8 cellular contexts compared by ENCODE assay signal in genomic region chr2:160491922-160492371, GRCh38. TPM values are rescaled to one million over a fixed set of nuclear protein-coding genes. Genes with fewer than 3 reads are reported as not detected.
DNase-seq lines count a peak whose midpoint lies in the region; ATAC-seq, FAIRE-seq and TF ChIP-seq lines count a peak whose summit lies in the region.

No MANE protein-coding gene starts in this region.

- in situ Hi-C loops in K562 (cut with MboI), result no loop called here

- no peaks in the 10 kb centered on the region for H3K79me2 ChIP-seq in K562 (ENCODE audit: control insufficient read depth, insufficient read depth, low read length)

- TF ChIP-seq CTCF in A549 (IDR thresholded peaks at IDR 0.05), result no peak
- no peak for TF ChIP-seq CTCF in K562 (IDR thresholded peaks at IDR 0.05 in 2 of 3, conservative IDR thresholded peaks at IDR 0.05 in 1 of 3; ENCODE audit: insufficient read depth in 2 of 3, low read depth in 1 of 3, low read length in 3 of 3)
- TF ChIP-seq CTCF in left lung (IDR thresholded peaks at IDR 0.05), result no peak
- TF ChIP-seq CTCF in thyroid gland (IDR thresholded peaks at IDR 0.05), result no peak

- H4K20me1 ChIP-seq in K562 (replicated peaks; ENCODE audit: control insufficient read depth, insufficient read depth, low read length), result no peaks in the 10 kb centered on the region

- TF ChIP-seq EP300 in A549 (IDR thresholded peaks at IDR 0.05) (0 out of 5 replicates have a peak, but pooled peaks of 1 of the 2 experiments have one; percentile 19), K562 (IDR thresholded peaks at IDR 0.05; ENCODE audit: low read length) (no peak)

- POLR2A ChIA-PET in A549 (lab: Yijun Ruan, JAX) (no interaction called here), K562 (lab: Yijun Ruan, JAX) (interaction anchor here (0.8 kb wide), 1 partner anchor 494 kb away, joined by 3 read pairs; no protein-coding TSS in a partner anchor)

- intact Hi-C loops in K562 (cut with micrococcal nuclease) (no loop called here), left lung (cut with DNase I) (no loop called here), thyroid gland (cut with DNase I) (no loop called here)

- no peaks in the 10 kb centered on the region for H3K36me3 ChIP-seq in K562 (ENCODE audit: control insufficient read depth, insufficient read depth, low read length)
- no peaks in the 10 kb centered on the region for H3K36me3 ChIP-seq in left lung
- H3K36me3 ChIP-seq in thyroid gland, result no peaks in the 10 kb centered on the region

- H3K27me3 ChIP-seq in K562 (ENCODE audit: control insufficient read depth in 2 of 2, insufficient read depth in 2 of 2, low read length in 2 of 2) (peaks cover 6 to 12% of the 10 kb centered on the region in 2 experiments; a peak in 3 of 5 replicates), left lung (peaks cover 0 to 33% of the 10 kb centered on the region in 2 donors), thyroid gland (no peaks in the 10 kb centered on the region)

- H3K4me3 ChIP-seq in A549 (peak overlapping the region; percentile 91), K562 (no peak overlapping the region), left lung (peak overlapping the region; percentile 66 to 82), thyroid gland (replicated peaks in 1 of 3) (peak overlapping the region in 2 of 3 donors; percentile 80 to 88)

- no peaks in the 10 kb centered on the region for H3K9me1 ChIP-seq in K562 (ENCODE audit: control insufficient read depth, insufficient read depth, low read length)

- TF ChIP-seq POLR2A in A549 (IDR thresholded peaks at IDR 0.05; ENCODE audit: low read length) (no peak), K562 (conservative IDR thresholded peaks at IDR 0.05) (no peak), thyroid gland (IDR thresholded peaks at IDR 0.05) (no peak)

- WGBS in A549 (ENCODE audit: missing lambda C conversion rate), result 3% methylated on average over 10 of the region's 10 CpGs
- 4% methylated on average over 10 of the region's 10 CpGs for WGBS in K562 (ENCODE audit: insufficient coverage, low coverage, missing lambda C conversion rate)
- 20 to 32% methylated on average over 10 of the region's 10 CpGs for WGBS in thyroid gland, 2 donors

- no peak overlapping the region for H3K9ac ChIP-seq in K562 (ENCODE audit: insufficient read depth in 1 of 2, low read depth in 2 of 2, low read length in 2 of 2)

- H3K9me3 ChIP-seq in A549 (no peaks in the 10 kb centered on the region), K562 (replicated peaks; ENCODE audit: control insufficient read depth, insufficient read depth, low read depth, low read length) (no peaks in the 10 kb centered on the region), left lung (no peaks in the 10 kb centered on the region), thyroid gland (no peaks in the 10 kb centered on the region)

- FAIRE-seq in A549 (lab: Jason Lieb, UNC) (no peak), K562 (lab: Jason Lieb, UNC) (no peak)

- H3K27ac ChIP-seq in A549 (peak overlapping the region; percentile 95 to 99), K562 (ENCODE audit: extremely low read depth, low read depth, low read length) (no peak overlapping the region), left lung (peak overlapping the region; percentile 91 to 96), thyroid gland (peak overlapping the region; percentile 89 to 95 (median 95))

- DNase-seq in A549 (ENCODE audit: low read depth in 1 of 2, low spot score in 1 of 2), result peak in 1 of 2 experiments; percentile 60
- DNase-seq in HT-29 (ENCODE audit: low spot score), result peak; percentile 48
- no peak for DNase-seq in K562 (ENCODE audit: extremely low read depth in 1 of 4, low spot score in 3 of 4)
- no peak for DNase-seq in left lung
- no peak for DNase-seq in thyroid gland
- no peak for DNase-seq in DMS79 (lab: John Stamatoyannopoulos, UW)
- DNase-seq in NOMO-1 treated with DMSO at 0.1 percent for 48 hours (lab: John Stamatoyannopoulos, UW; ENCODE audit: unreplicated experiment), result no peak
- no peak for DNase-seq in HuH-7 (ENCODE audit: low spot score)

- H3K4me2 ChIP-seq in A549, result peak overlapping the region; percentile 86
- no peak overlapping the region for H3K4me2 ChIP-seq in K562 (ENCODE audit: insufficient read depth, low read length)

- H3K4me1 ChIP-seq in A549 (peaks cover 43% of the 10 kb centered on the region), K562 (replicated peaks in 1 of 2; ENCODE audit: control insufficient read depth in 2 of 2, insufficient read depth in 2 of 2, low read length in 2 of 2) (peaks cover 0 to 13% of the 10 kb centered on the region in 2 experiments; a peak in 2 of 5 replicates), left lung (peaks cover 5 to 40% of the 10 kb centered on the region in 2 donors), thyroid gland (peaks cover 4 to 13% of the 10 kb centered on the region in 2 donors)

- no TSS peak for BruUV-seq in K562 (replicated peaks; lab: Mats Ljungman, UMichigan)

- TF ChIP-seq RAD21 in A549 (conservative IDR thresholded peaks at IDR 0.05 in 1 of 2, IDR thresholded peaks at IDR 0.05 in 1 of 2) (no peak), K562 (CRISPR knock-in tag; conservative IDR thresholded peaks at IDR 0.05 in 1 of 2, IDR thresholded peaks at IDR 0.05 in 1 of 2) (no peak)

- no peak overlapping the region for H2AFZ ChIP-seq in K562 (ENCODE audit: low read depth, low read length)

- CTCF ChIA-PET in A549 (lab: Yijun Ruan, JAX) (interaction anchor here (1.6 kb wide), 1 partner anchor 478 kb away, joined by 5 read pairs; no protein-coding TSS in a partner anchor), K562 (lab: Yijun Ruan, JAX; ENCODE audit: low intra/inter-chr PET ratio) (interaction anchor here (0.6 kb wide), 1 partner anchor 769 kb away, joined by 4 read pairs; no protein-coding TSS in a partner anchor)

- ATAC-seq in A549 (peak; percentile 15 to 21; a peak in 3 of 6 replicates), K562 (no peak), left lung (peak; percentile 3)

TF ChIP-seq in A549, 52 proteins besides CTCF, POLR2A, EP300 and RAD21 (continues in another document):
- TF ChIP-seq FOSL2 (IDR thresholded peaks at IDR 0.05) (no peak), FOSL2 (CRISPR knock-in tag; IDR thresholded peaks at IDR 0.05) (no peak), ESRRA (IDR thresholded peaks at IDR 0.05; ENCODE audit: borderline replicate concordance, low read length) (no peak), MAFK (IDR thresholded peaks at IDR 0.05; ENCODE audit: partially characterized antibody) (peak; percentile 60), CBX8 (IDR thresholded peaks at IDR 0.05) (no peak), CHD2 (IDR thresholded peaks at IDR 0.05; ENCODE audit: low read length, partially characterized antibody) (no peak), CEBPB (IDR thresholded peaks at IDR 0.05) (peak; percentile 49 to 66; a peak in 3 of 4 replicates)

TF ChIP-seq in K562, 482 proteins besides CTCF, POLR2A, EP300 and RAD21 (continues in another document):
- TF ChIP-seq MTA1 (IDR thresholded peaks at IDR 0.05; ENCODE audit: borderline replicate concordance) (no peak), CTCFL (IDR thresholded peaks at IDR 0.05; ENCODE audit: borderline replicate concordance, insufficient read depth, low read depth, low read length, poor library complexity, severe bottlenecking) (no peak), ZC3H4 (CRISPR knock-in tag; IDR thresholded peaks at IDR 0.05; ENCODE audit: borderline replicate concordance) (no peak), SREBF2 (CRISPR knock-in tag; IDR thresholded peaks at IDR 0.05) (no peak), ZNF347 (CRISPR knock-in tag; IDR thresholded peaks at IDR 0.05; ENCODE audit: low read depth) (no peak)

RNA-seq across cellular contexts. Expression of gene RBMS1, which starts 1.7 kb away (rescaled TPM):
- 103 and 108 TPM in 2 replicates for polyA plus RNA-seq in A549 (2011; rRNA removed)
- polyA plus RNA-seq in A549 (2012; cell fraction: cytosol; rRNA removed), result 40.1 and 51.1 TPM in 2 replicates
- 28.8 and 32.3 TPM in 2 replicates for polyA plus RNA-seq in A549 (2012; cell fraction: nucleus; rRNA removed)
- 51.9 to 56.2 TPM (median 55.8 TPM) in 3 replicates for polyA plus RNA-seq in A549 (2017; fragmentation: RNase III; extraction: RNeasy Plus Mini Kit Qiagen cat#74134 plus additional on column Dnase treatment)
- polyA minus RNA-seq in A549 (2011; rRNA and poly(A)+ RNA removed), result 92.2 and 103 TPM in 2 replicates
- 11.1 and 14.2 TPM in 2 replicates for total RNA-seq in HT-29 (2014; rRNA removed; shearing (Covaris generic))
- 0.69 TPM in 1 of 2 replicates, not detected in the other for total RNA-seq in K562 (2011; cell fraction: chromatin; rRNA removed; ENCODE audit: low replicate concordance)
- total RNA-seq in K562 (2011; cell fraction: nucleolus; rRNA removed), result 0.50 TPM in 1 of 2 replicates, not detected in the other
- 0.22 and 0.38 TPM in 2 replicates for total RNA-seq in K562 (2011; cell fraction: nucleoplasm; rRNA removed)
- not detected in 2 replicates for total RNA-seq in K562 (2014; rRNA removed)
- total RNA-seq in K562 (2014; rRNA removed; fragmentation: Illumina TruSeq; extraction: Trizol), result 0.04 TPM in 1 of 2 replicates, not detected in the other
- not detected in 2 replicates for total RNA-seq in K562 (2015; rRNA removed; fragmentation: Illumina TruSeq; extraction: Trizol)
- 0.09 and 0.38 TPM in 2 replicates for total RNA-seq in K562 (2021)
- polyA plus RNA-seq in K562 (2011; rRNA removed), result 0.11 and 0.31 TPM in 2 replicates
- polyA plus RNA-seq in K562 (2011; cell fraction: cytosol; rRNA removed), result 0.03 and 0.25 TPM in 2 replicates
- 0.15 and 0.17 TPM in 2 replicates for polyA plus RNA-seq in K562 (2011; cell fraction: nucleus; rRNA removed)
- polyA plus RNA-seq in K562 (2012), result 0.05 and 0.06 TPM in 2 replicates
- polyA plus RNA-seq in K562 (2014; fragmentation: Illumina TruSeq; extraction: Trizol), result not detected in 2 replicates
- polyA plus RNA-seq in K562 (2014; fragmentation: Nextera tagmentation; extraction: Ambion mirVana), result not detected
- polyA plus RNA-seq in K562 (2014; rRNA removed), result 0.07 TPM in 1 of 2 replicates, not detected in the other
- polyA minus RNA-seq in K562 (2011; rRNA and poly(A)+ RNA removed), result 0.06 and 0.70 TPM in 2 replicates
- polyA minus RNA-seq in K562 (2011; cell fraction: cytosol; rRNA and poly(A)+ RNA removed), result not detected in 2 replicates
- polyA minus RNA-seq in K562 (2011; cell fraction: nucleus; rRNA and poly(A)+ RNA removed), result 0.13 and 0.56 TPM in 2 replicates
- total RNA-seq in left lung, result 100 to 1,000 TPM in 1 of 2 donors, 10 to 100 TPM in 1; 91.7 to 119 TPM
- 10 to 100 TPM; 50.9 to 80.1 (median 69.0) TPM for total RNA-seq in thyroid gland

Comparison
In these comparisons a context has a peak if more than half of its experiments do, and no peak if none do; other contexts are left out.
1. Of the 35 proteins assayed by ChIP-seq in both K562 and A549: peak only in K562: CBX2; only in A549: CEBPB, MAFK and MAX; in both: none; in neither: 30; mixed calls (peak in some experiments, not most) for 1.